ENCODE assay signal across 8 cellular contexts in the genomic region with DNA sequence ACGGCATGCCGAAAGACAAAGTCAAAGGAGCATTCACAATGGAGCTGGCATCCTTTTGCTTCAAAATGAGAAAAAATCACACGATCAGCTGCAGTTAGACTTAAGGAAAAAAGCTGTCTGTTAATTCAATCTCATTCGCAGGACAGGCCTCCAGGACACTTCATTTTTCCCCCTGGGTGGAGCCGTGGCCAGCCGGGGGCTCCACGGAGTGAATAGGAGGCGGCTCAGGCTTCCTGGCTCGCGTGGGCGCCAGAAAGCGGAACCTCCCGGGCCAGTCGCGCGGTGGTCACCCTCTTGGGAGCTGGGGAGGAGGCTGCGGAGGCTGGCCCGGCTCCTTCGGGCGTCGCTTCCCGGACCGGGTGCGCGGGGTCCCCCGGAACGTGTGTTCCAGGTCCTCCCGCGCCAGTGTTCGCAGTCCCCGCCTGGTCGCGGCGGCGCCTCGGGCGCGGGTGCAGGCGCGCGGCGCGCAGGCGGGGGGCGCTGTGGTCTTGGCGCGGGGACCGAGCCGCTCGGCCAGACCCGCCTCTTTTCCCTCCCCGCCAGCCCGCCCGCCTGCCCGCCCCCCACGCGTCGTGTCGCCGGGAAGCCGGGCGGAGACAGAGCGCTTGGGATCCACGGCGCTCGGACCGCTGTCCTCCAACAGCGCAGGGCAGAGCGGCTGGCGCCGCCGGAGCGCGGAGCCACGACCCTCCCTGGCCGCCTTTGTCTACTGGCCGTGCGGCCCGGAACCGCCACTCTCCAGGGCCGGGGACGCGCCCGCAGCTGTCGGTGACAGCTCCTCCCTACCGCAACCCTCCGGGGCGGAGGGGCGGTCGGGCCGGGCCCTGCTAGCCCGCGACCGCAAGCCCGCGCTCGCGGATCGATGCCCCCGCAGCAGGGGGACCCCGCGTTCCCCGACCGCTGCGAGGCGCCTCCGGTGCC. TPM values are rescaled to one million over a fixed set of nuclear protein-coding genes. Genes with fewer than 3 reads are reported as not detected.
DNase-seq lines count a peak whose midpoint lies in the region; TF ChIP-seq lines count a peak whose summit lies in the region.

TSS of gene RHOU (plus strand) at position 599 of the 921 bp plus-strand sequence. CDS start at position 863, 264 bp downstream.

- H3K4me1 Mint-ChIP-seq in activated naive CD4-positive, alpha-beta T cell treated with anti-CD3 and anti-CD28 coated beads for 36 hours (ENCODE audit: low read depth), result peaks cover 3% of the 10 kb centered on the region

- no peaks in the 10 kb centered on the region for H3K9me3 Mint-ChIP-seq in activated naive CD4-positive, alpha-beta T cell treated with anti-CD3 and anti-CD28 coated beads for 36 hours

- DNase-seq in HT-29 (ENCODE audit: low spot score) (peak; percentile 66), RPMI8226 (peak; percentile 61), germinal center (ENCODE audit: low spot score) (peak; percentile 15), neuronal stem cell (ENCODE audit: low spot score) (peak; percentile 67), NAMALWA (ENCODE audit: low spot score) (no peak)
- DNase-seq in activated naive CD4-positive, alpha-beta T cell treated with anti-CD3 and anti-CD28 coated beads for 36 hours, result peak; percentile 64

- H3K36me3 ChIP-seq in neuronal stem cell (replicated peaks in 1 of 2; ENCODE audit: control insufficient read depth in 2 of 2, insufficient read depth in 2 of 2, low read length in 2 of 2), result peaks cover 0 to 9% of the 10 kb centered on the region in 2 donors

- peaks cover 3% of the 10 kb centered on the region for H3K79me1 ChIP-seq in neuronal stem cell (ENCODE audit: low read depth, low read length)

- no peak within 1 kb of the TSS for H2AK5ac ChIP-seq in neuronal stem cell (ENCODE audit: low read depth, low read length)

- H3K4me3 ChIP-seq in GM12875 (ENCODE audit: low read depth, low read length) (no peak within 1 kb of the TSS), neuronal stem cell (ENCODE audit: low read length in 2 of 2) (peak within 1 kb of the TSS; percentile 62 to 97)

- H2BK12ac ChIP-seq in neuronal stem cell (ENCODE audit: low read length), result no peak within 1 kb of the TSS

- peaks cover 0 to 61% (median 0%) of the 10 kb centered on the region in 3 experiments for H3K27me3 ChIP-seq in neuronal stem cell (ENCODE audit: control insufficient read depth in 3 of 3, insufficient read depth in 3 of 3, low read depth in 1 of 3, low read length in 3 of 3)

- no peaks in the 10 kb centered on the region for H3K36me3 Mint-ChIP-seq in activated naive CD4-positive, alpha-beta T cell treated with anti-CD3 and anti-CD28 coated beads for 36 hours (ENCODE audit: low read depth)

- CTCF ChIA-PET in activated naive CD4-positive, alpha-beta T cell treated with anti-CD3 and anti-CD28 coated beads for 36 hours (lab: Charles Lee), result interaction anchor here (0.6 to 3.0 kb wide), 15 partner anchors 17 to 492 kb away, joined by 3 to 18 read pairs (median 4); no protein-coding TSS in a partner anchor

- peak; percentile 19; the same call in 1 of the 2 replicates for TF ChIP-seq CTCF in GM12875 (IDR thresholded peaks at IDR 0.05; ENCODE audit: borderline replicate concordance, insufficient read depth, low read depth, low read length)
- TF ChIP-seq CTCF in subcutaneous adipose tissue (IDR thresholded peaks at IDR 0.05; ENCODE audit: low read depth), result no peak

- intact Hi-C loops in activated naive CD4-positive, alpha-beta T cell treated with anti-CD3 and anti-CD28 coated beads for 36 hours (cut with micrococcal nuclease), result loop anchor here (5.0 kb wide), 4 partner anchors 57 to 517 kb away; no protein-coding TSS in a partner anchor

- no peak within 1 kb of the TSS for H4K8ac ChIP-seq in neuronal stem cell (ENCODE audit: low read depth, low read length)

- H3K27ac Mint-ChIP-seq in activated naive CD4-positive, alpha-beta T cell treated with anti-CD3 and anti-CD28 coated beads for 36 hours, result no peak within 1 kb of the TSS

- peak within 1 kb of the TSS; percentile 85 for H2BK120ac ChIP-seq in neuronal stem cell (ENCODE audit: low read depth, low read length)

- H3K9ac ChIP-seq in neuronal stem cell (ENCODE audit: low read depth, low read length, poor library complexity), result peak within 1 kb of the TSS; percentile 87

- H2BK5ac ChIP-seq in neuronal stem cell (ENCODE audit: low read length), result peak within 1 kb of the TSS; percentile 61

- H3K23ac ChIP-seq in neuronal stem cell (ENCODE audit: low read depth, low read length, poor library complexity), result no peak within 1 kb of the TSS

- no peak within 1 kb of the TSS for H3K27ac ChIP-seq in neuronal stem cell (replicated peaks; ENCODE audit: low read length)

- H3K9me3 ChIP-seq in neuronal stem cell (replicated peaks in 1 of 2; ENCODE audit: control insufficient read depth in 2 of 2, insufficient read depth in 1 of 2, low read depth in 1 of 2, low read length in 2 of 2), result no peaks in the 10 kb centered on the region

- peaks cover 5% of the 10 kb centered on the region for H3K27me3 Mint-ChIP-seq in activated naive CD4-positive, alpha-beta T cell treated with anti-CD3 and anti-CD28 coated beads for 36 hours (ENCODE audit: low read depth)

- no peak within 1 kb of the TSS for H4K91ac ChIP-seq in neuronal stem cell (ENCODE audit: low read depth, low read length, poor library complexity)

- peak within 1 kb of the TSS; percentile 98 for H2AFZ ChIP-seq in neuronal stem cell (ENCODE audit: low read length)

- WGBS in neuronal stem cell (ENCODE audit: extremely low coverage in 2 of 2, insufficient read length in 2 of 2, insufficient replicate concordance in 1 of 2), 2 donors, result no CpG with 5 or more reads among the region's 107 CpGs

- H3K4ac ChIP-seq in neuronal stem cell (ENCODE audit: low read length), result no peak within 1 kb of the TSS

- peak within 1 kb of the TSS; percentile 97 for H3K18ac ChIP-seq in neuronal stem cell (ENCODE audit: low read length)

- H3K4me2 ChIP-seq in neuronal stem cell (ENCODE audit: insufficient read depth, low read length, poor library complexity, severe bottlenecking), result peak within 1 kb of the TSS; percentile 75

- peak within 1 kb of the TSS; percentile 60 for H2BK15ac ChIP-seq in neuronal stem cell (ENCODE audit: low read length)

- peak within 1 kb of the TSS; percentile 9 for H3K14ac ChIP-seq in neuronal stem cell (ENCODE audit: low read length)

- H3K4me3 Mint-ChIP-seq in activated naive CD4-positive, alpha-beta T cell treated with anti-CD3 and anti-CD28 coated beads for 36 hours, result peak within 1 kb of the TSS; percentile 75

- peaks cover 6 to 11% of the 10 kb centered on the region in 2 donors for H3K4me1 ChIP-seq in neuronal stem cell (ENCODE audit: control insufficient read depth in 2 of 2, insufficient read depth in 1 of 2, low read depth in 1 of 2, low read length in 2 of 2)

RNA-seq across cellular contexts. Expression of gene RHOU, which starts in this region (rescaled TPM):
- total RNA-seq in HT-29 (2014; rRNA removed; shearing (Covaris generic)), result 17.0 and 18.4 TPM in 2 replicates
- total RNA-seq in activated naive CD4-positive, alpha-beta T cell treated with anti-CD3 and anti-CD28 coated beads for 36 hours, result under 1 TPM; 0.17 to 0.35 TPM
- polyA plus RNA-seq in neuronal stem cell (2013, experiment 1 of 2), result 32.0 TPM
- 32.1 TPM for polyA plus RNA-seq in neuronal stem cell (2013, experiment 2 of 2)
- total RNA-seq in subcutaneous adipose tissue, result 10 to 100 TPM; 15.0 to 27.0 (median 20.3) TPM

Comparison
In these comparisons a context has a peak if more than half of its experiments do, and no peak if none do; other contexts are left out.
1. RNA of gene RHOU (total RNA-seq): 15.0 to 27.0 TPM in subcutaneous adipose tissue and 17.0 to 18.4 TPM in HT-29; 0.17 to 0.35 TPM in activated naive CD4-positive, alpha-beta T cell treated with anti-CD3 and anti-CD28 coated beads for 36 hours; every median in the first group is over 10 times any median in the second.
2. Peak in DNase-seq in activated naive CD4-positive, alpha-beta T cell treated with anti-CD3 and anti-CD28 coated beads for 36 hours; RNA of the gene not detected or under 1 TPM.